ENCODE assay signal across 11 cellular contexts in genomic region chr15:59251001-59251845, GRCh38. TPM values are rescaled to one million over a fixed set of nuclear protein-coding genes. Genes with fewer than 3 reads are reported as not detected.
DNase-seq lines count a peak whose midpoint lies in the region; ATAC-seq, FAIRE-seq and TF ChIP-seq lines count a peak whose summit lies in the region.
"Had no signal": no experiment of that assay in that cellular context is flagged by ENCODE, and none has a peak within 500 bp of the region (broad histone marks: within the 10 kb centered on the region; RNA-seq: fewer than 3 reads in every experiment).

No MANE protein-coding gene starts in this region.

- TF ChIP-seq CTCF in DOHH2 (IDR thresholded peaks at IDR 0.05; ENCODE audit: low read depth, low read length, poor library complexity, severe bottlenecking) (no peak), lower leg skin (IDR thresholded peaks at IDR 0.05) (no peak)

- peak; percentile 49 for ATAC-seq in HG02973 (IDR thresholded peaks at IDR 0.05; ENCODE audit: unreplicated experiment)
- ATAC-seq in naive thymus-derived CD8-positive, alpha-beta T cell = no peak

- peak overlapping the region; percentile 62 for H3K4me3 ChIP-seq in DOHH2 (ENCODE audit: low read length)
- H3K4me3 ChIP-seq in lower leg skin (ENCODE audit: low read depth, poor library complexity, severe bottlenecking) = no peak overlapping the region

- H3K27ac ChIP-seq in DOHH2 (ENCODE audit: low read depth, low read length) = peak overlapping the region; percentile 98
- H3K27ac ChIP-seq: parathyroid adenoma had no signal

- H3K4me2 ChIP-seq in DOHH2 (ENCODE audit: low read length) = peak overlapping the region; percentile 92

- no peaks in the 10 kb centered on the region for H3K9me3 Mint-ChIP-seq in naive thymus-derived CD8-positive, alpha-beta T cell

- FAIRE-seq in GM19239 (lab: Jason Lieb, UNC) (peak; percentile 97), RCC 7860 (lab: Jason Lieb, UNC) (peak; percentile 15)
- FAIRE-seq: H1 had no signal

- peaks cover 11% of the 10 kb centered on the region for H3K36me3 ChIP-seq in DOHH2 (ENCODE audit: control insufficient read depth, low read length)

- no peak overlapping the region for H3K27ac Mint-ChIP-seq in naive thymus-derived CD8-positive, alpha-beta T cell

- H3K9me2 ChIP-seq in DOHH2 (replicated peaks; ENCODE audit: control insufficient read depth, low read length) = no peaks in the 10 kb centered on the region

- intact Hi-C loops in lower leg skin (cut with DNase I; ENCODE audit: low total_unique reads) = no loop called here

- no peaks in the 10 kb centered on the region for H3K27me3 ChIP-seq in DOHH2 (ENCODE audit: control insufficient read depth, low read length)

- H3K4me3 Mint-ChIP-seq in naive thymus-derived CD8-positive, alpha-beta T cell = peak overlapping the region in 1 of 10 donors; percentile 20

- no peaks in the 10 kb centered on the region for H3K36me3 Mint-ChIP-seq in naive thymus-derived CD8-positive, alpha-beta T cell

- DNase-seq in GM19239 (ENCODE audit: insufficient read length, low spot score) (no peak), RCC 7860 (ENCODE audit: low spot score) (no peak), NCI-H524 (lab: John Stamatoyannopoulos, UW) (no peak), lower leg skin (ENCODE audit: low spot score in 2 of 2) (no peak)
- no peak for DNase-seq in naive thymus-derived CD8-positive, alpha-beta T cell
- DNase-seq in activated CD4-positive, alpha-beta T cell treated with anti-CD3 and anti-CD28 coated beads, Interleukin-2, amount 50 U/mL, for 48 hours = no peak

- TF ChIP-seq POLR2A in lower leg skin (IDR thresholded peaks at IDR 0.05) = no peak

- H3K4me1 Mint-ChIP-seq in naive thymus-derived CD8-positive, alpha-beta T cell = peaks cover 0 to 38% (median 0%) of the 10 kb centered on the region in 4 donors

- peaks cover 9% of the 10 kb centered on the region for H3K79me2 ChIP-seq in DOHH2 (ENCODE audit: control insufficient read depth, low read length)
- H3K79me2 ChIP-seq: parathyroid adenoma had no signal

- peaks cover 43% of the 10 kb centered on the region for H3F3A ChIP-seq in DOHH2 (ENCODE audit: control insufficient read depth, insufficient read depth)

- H4K20me1 ChIP-seq in DOHH2 (ENCODE audit: control insufficient read depth, insufficient read depth, low read depth, low read length) = no peaks in the 10 kb centered on the region

- peaks cover 76% of the 10 kb centered on the region for H3K4me1 ChIP-seq in DOHH2 (ENCODE audit: control insufficient read depth, low read length)
- H3K4me1 ChIP-seq: parathyroid adenoma had no signal

- POLR2A ChIA-PET in naive thymus-derived CD8-positive, alpha-beta T cell (lab: Charles Lee) = interaction anchor here (0.6 kb wide), 1 partner anchor 1087 kb away, joined by 4 read pairs; no protein-coding TSS in a partner anchor

- WGBS in lower leg skin, 2 donors = 60% methylated on average over 7 of the region's 7 CpGs

- no peaks in the 10 kb centered on the region for H3K9me3 ChIP-seq in DOHH2 (ENCODE audit: control insufficient read depth, insufficient read depth, low read length)

- H3K27me3 Mint-ChIP-seq in naive thymus-derived CD8-positive, alpha-beta T cell = peaks cover 0 to 2% (median 0%) of the 10 kb centered on the region in 5 donors

RNA-seq across cellular contexts. Expression of gene LDHAL6B, which starts 44.6 kb away (rescaled TPM):
- not detected for total RNA-seq in naive thymus-derived CD8-positive, alpha-beta T cell
- polyA plus RNA-seq in naive thymus-derived CD8-positive, alpha-beta T cell = not detected
- not detected for total RNA-seq in lower leg skin
- total RNA-seq: H1, SK-MEL-5 had no signal
- polyA plus RNA-seq: H1 had no signal
